Comparison of ENCODE assay signal across 35 cellular contexts in genomic region chr1:22837332-22837731, GRCh38.
"Had no signal": no experiment of that assay in that cellular context is flagged by ENCODE, and none has a peak within 500 bp of the region (broad histone marks: within the 10 kb centered on the region; RNA-seq: fewer than 3 reads in every experiment).

No MANE protein-coding gene starts in this region.

- ATAC-seq: activated CD8-positive, alpha-beta memory T cell treated with anti-CD3 and anti-CD28 coated beads, Interleukin-2, amount 10 ng/mL, durations not matched to agents 7 days and 5 days; activated T-cell treated with anti-CD3 and anti-CD28 coated beads, Interleukin-2, amount 50 U/mL, for 72 hours; activated T-helper 17 cell treated with anti-CD3 and anti-CD28 coated beads, Interleukin-2, amount 50 U/mL, for 72 hours; Right ventricle myocardium inferior; SK-N-SH treated with all-trans-retinoic acid at 6 μM for 48 hours; T-cell had no signal

- H3K27ac Mint-ChIP-seq: activated B cell treated with CpG ODN at 0.5 μM for 24 hours; activated CD4-positive, alpha-beta memory T cell treated with anti-CD3 and anti-CD28 coated beads, Interleukin-2, amount 10 ng/mL, durations not matched to agents 7 days and 5 days; activated CD8-positive, alpha-beta memory T cell treated with anti-CD3 and anti-CD28 coated beads, Interleukin-2, amount 10 ng/mL, durations not matched to agents 7 days and 5 days; activated T-cell treated with anti-CD3 and anti-CD28 coated beads, Interleukin-2, amount 50 U/mL, for 72 hours; activated T-helper 17 cell treated with anti-CD3 and anti-CD28 coated beads, Interleukin-2, amount 50 U/mL, for 72 hours; T-cell had no signal

- H2AFZ ChIP-seq: PC-9 had no signal

- H3K9me3 Mint-ChIP-seq: activated B cell treated with CpG ODN at 0.5 μM for 24 hours; activated CD4-positive, alpha-beta memory T cell treated with anti-CD3 and anti-CD28 coated beads, Interleukin-2, amount 10 ng/mL, durations not matched to agents 7 days and 5 days; activated T-cell treated with anti-CD3 and anti-CD28 coated beads, Interleukin-2, amount 50 U/mL, for 72 hours; activated T-helper 17 cell treated with anti-CD3 and anti-CD28 coated beads, Interleukin-2, amount 50 U/mL, for 72 hours; central memory CD8-positive, alpha-beta T cell; T-cell had no signal

- H3K4me1 Mint-ChIP-seq: activated B cell treated with CpG ODN at 0.5 μM for 24 hours; activated CD4-positive, alpha-beta memory T cell treated with anti-CD3 and anti-CD28 coated beads, Interleukin-2, amount 10 ng/mL, durations not matched to agents 7 days and 5 days; activated CD8-positive, alpha-beta memory T cell treated with anti-CD3 and anti-CD28 coated beads, Interleukin-2, amount 10 ng/mL, durations not matched to agents 7 days and 5 days; activated T-helper 17 cell treated with anti-CD3 and anti-CD28 coated beads, Interleukin-2, amount 50 U/mL, for 72 hours; central memory CD8-positive, alpha-beta T cell; T-cell had no signal

- H3K4me2 ChIP-seq: PC-9 had no signal

- DNase-seq: activated B cell treated with CpG ODN at 0.5 μM for 24 hours; activated CD4-positive, alpha-beta memory T cell treated with anti-CD3 and anti-CD28 coated beads, Interleukin-2, amount 10 ng/mL, durations not matched to agents 7 days and 5 days; activated CD4-positive, alpha-beta T cell treated with anti-CD3 and anti-CD28 coated beads for 4 hours; activated CD4-positive, CD25-positive, alpha-beta regulatory T cell treated with anti-CD3 and anti-CD28 coated beads, Interleukin-2, amount 50 U/mL, for 72 hours; activated CD8-positive, alpha-beta memory T cell treated with anti-CD3 and anti-CD28 coated beads for 24 hours; activated CD8-positive, alpha-beta memory T cell treated with anti-CD3 and anti-CD28 coated beads, Interleukin-2, amount 10 ng/mL, durations not matched to agents 7 days and 5 days; activated CD8-positive, alpha-beta memory T cell treated with anti-CD3 and anti-CD28 coated beads, Interleukin-2, amount 50 U/mL, for 48 hours; activated effector memory CD4-positive, alpha-beta T cell treated with anti-CD3 and anti-CD28 coated beads, Interleukin-2, amount 50 U/mL, for 16 hours; activated naive CD4-positive, alpha-beta T cell; activated naive CD4-positive, alpha-beta T cell treated with anti-CD3 and anti-CD28 coated beads, Interleukin-2, amount 50 U/mL, for 16 hours; activated T-cell treated with anti-CD3 and anti-CD28 coated beads, Interleukin-2, amount 50 U/mL, for 1 hour; activated T-cell treated with anti-CD3 and anti-CD28 coated beads, Interleukin-2, amount 50 U/mL, for 72 hours; adrenal gland; brain microvascular endothelial cell; Karpas-422; KBM-7; NCI-H1105 treated with DMSO at 0.1 percent for 48 hours; NCI-H1436; NCI-H1694; NCI-H1930; NCI-H2081 treated with DMSO at 0.1 percent for 48 hours; NCI-H226; NCI-H446 treated with DMSO at 0.1 percent for 48 hours; NCI-H524; PC-9; SIG-M5; T-cell; T-helper 2 cell; T-helper 9 cell had no signal

- H3K4me3 ChIP-seq: adrenal gland, PC-9 had no signal

- H3K4me3 Mint-ChIP-seq: activated B cell treated with CpG ODN at 0.5 μM for 24 hours; activated CD4-positive, alpha-beta memory T cell treated with anti-CD3 and anti-CD28 coated beads, Interleukin-2, amount 10 ng/mL, durations not matched to agents 7 days and 5 days; activated CD8-positive, alpha-beta memory T cell treated with anti-CD3 and anti-CD28 coated beads, Interleukin-2, amount 10 ng/mL, durations not matched to agents 7 days and 5 days; activated T-cell treated with anti-CD3 and anti-CD28 coated beads, Interleukin-2, amount 50 U/mL, for 72 hours; activated T-helper 17 cell treated with anti-CD3 and anti-CD28 coated beads, Interleukin-2, amount 50 U/mL, for 72 hours; central memory CD8-positive, alpha-beta T cell; T-cell had no signal

- H3K27me3 ChIP-seq: adrenal gland, brain microvascular endothelial cell had no signal

- H3K36me3 ChIP-seq: adrenal gland, brain microvascular endothelial cell had no signal

- H3K36me3 Mint-ChIP-seq: activated CD8-positive, alpha-beta memory T cell treated with anti-CD3 and anti-CD28 coated beads, Interleukin-2, amount 10 ng/mL, durations not matched to agents 7 days and 5 days; T-cell had no signal

- H3K27ac ChIP-seq: adrenal gland, brain microvascular endothelial cell, PC-9, RWPE1, VCaP had no signal

- H3K9me3 ChIP-seq: adrenal gland had no signal
